14 cellular contexts compared by ENCODE assay signal in the genomic region with DNA sequence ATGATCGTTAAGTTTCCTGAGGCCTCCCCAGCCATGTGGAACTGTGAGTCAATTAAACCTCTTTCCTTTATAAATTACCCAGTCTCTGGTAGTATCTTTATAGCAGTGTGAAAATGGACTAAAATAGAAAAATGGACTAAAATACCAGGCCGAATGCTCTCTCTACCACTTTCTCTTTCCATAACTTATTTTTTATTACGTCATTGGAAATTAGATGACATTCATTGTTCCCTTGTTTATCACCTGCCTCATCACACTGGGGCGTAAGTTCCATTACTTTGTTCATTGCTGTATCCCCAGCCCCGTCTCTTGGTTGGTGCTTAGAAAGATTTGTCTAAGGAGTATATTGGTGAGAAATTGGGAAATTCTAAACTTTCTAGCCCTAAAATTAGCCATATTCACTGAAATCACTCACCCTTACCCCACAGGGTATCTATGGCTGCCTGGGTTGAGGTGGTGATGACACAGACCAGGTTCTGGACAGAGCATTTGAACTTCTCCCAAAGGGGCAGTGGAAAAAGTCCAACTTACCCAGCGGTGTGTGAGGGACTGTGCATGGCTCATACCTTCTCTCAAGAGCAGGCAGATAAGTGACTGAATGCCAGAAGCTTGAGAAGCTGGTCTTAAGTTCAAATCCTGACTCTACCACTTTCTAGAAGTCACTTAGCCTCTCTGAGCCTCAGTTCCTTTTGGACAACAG. TPM values are rescaled to one million over a fixed set of nuclear protein-coding genes. Genes with fewer than 3 reads are reported as not detected.
DNase-seq lines count a peak whose midpoint lies in the region; ATAC-seq, FAIRE-seq and TF ChIP-seq lines count a peak whose summit lies in the region.
"Had no signal": no experiment of that assay in that cellular context is flagged by ENCODE, and none has a peak within 500 bp of the region (broad histone marks: within the 10 kb centered on the region; RNA-seq: fewer than 3 reads in every experiment).

No MANE protein-coding gene starts in this region.

- H3K9me3 ChIP-seq in right cardiac atrium (ENCODE audit: control insufficient read depth, low read length) (no peaks in the 10 kb centered on the region), K562 (replicated peaks; ENCODE audit: control insufficient read depth, insufficient read depth, low read depth, low read length) (no peaks in the 10 kb centered on the region), pancreas (no peaks in the 10 kb centered on the region)

- ATAC-seq in Right ventricle myocardium superior (ENCODE audit: poor library complexity), result peak; percentile 63
- no peak for ATAC-seq in right cardiac atrium
- no peak for ATAC-seq in K562
- peak; percentile 74 to 79 for ATAC-seq in left cardiac atrium
- no peak for ATAC-seq in pancreas

- H3K27ac ChIP-seq in right cardiac atrium (ENCODE audit: low read length), result no peak overlapping the region
- H3K27ac ChIP-seq in K562 (ENCODE audit: extremely low read depth, low read depth, low read length), result no peak overlapping the region
- no peak overlapping the region for H3K27ac ChIP-seq in pancreas
- H3K27ac ChIP-seq: GM23248, HL-60 had no signal

- intact Hi-C loops in Right ventricle myocardium superior (cut with DNase I) (no loop called here), right cardiac atrium (cut with DNase I) (no loop called here), K562 (cut with micrococcal nuclease) (no loop called here), left cardiac atrium (cut with DNase I) (no loop called here), pancreas (cut with DNase I) (no loop called here)

- no peak overlapping the region for H3K9ac ChIP-seq in K562 (ENCODE audit: insufficient read depth in 1 of 2, low read depth in 2 of 2, low read length in 2 of 2)
- H3K9ac ChIP-seq: GM23248 had no signal

- no TSS peak for BruUV-seq in K562 (replicated peaks; lab: Mats Ljungman, UMichigan)

- POLR2A ChIA-PET in K562 (lab: Yijun Ruan, JAX), result no interaction called here

- H3K4me1 ChIP-seq in right cardiac atrium (ENCODE audit: control insufficient read depth, insufficient read depth, low read length) (peaks cover 2% of the 10 kb centered on the region), K562 (replicated peaks in 1 of 2; ENCODE audit: control insufficient read depth in 2 of 2, insufficient read depth in 2 of 2, low read length in 2 of 2) (no peaks in the 10 kb centered on the region), pancreas (peaks cover 0 to 6% (median 4%) of the 10 kb centered on the region in 3 donors)

- no peak overlapping the region for H2AFZ ChIP-seq in K562 (ENCODE audit: low read depth, low read length)
- H2AFZ ChIP-seq: GM23248 had no signal

- no peaks in the 10 kb centered on the region for H3K27me3 ChIP-seq in right cardiac atrium (ENCODE audit: control insufficient read depth, insufficient read depth)
- H3K27me3 ChIP-seq in K562 (ENCODE audit: control insufficient read depth in 2 of 2, insufficient read depth in 2 of 2, low read length in 2 of 2), result 0 out of 5 replicates have a peak, but pooled peaks cover 0 to 2% of the 10 kb centered on the region in 2 experiments
- H3K27me3 ChIP-seq in pancreas, result no peaks in the 10 kb centered on the region

- no peaks in the 10 kb centered on the region for H4K20me1 ChIP-seq in K562 (replicated peaks; ENCODE audit: control insufficient read depth, insufficient read depth, low read length)

- H3K4me2 ChIP-seq in K562 (ENCODE audit: insufficient read depth, low read length), result no peak overlapping the region

- DNase-seq in Right ventricle myocardium superior (no peak), right cardiac atrium (no peak), K562 (ENCODE audit: extremely low read depth in 1 of 4, low spot score in 3 of 4) (no peak), left cardiac atrium (no peak), dedifferentiated amniotic fluid mesenchymal stem cell (ENCODE audit: extremely low spot score) (no peak), activated T-cell treated with anti-CD3 and anti-CD28 coated beads for 4 hours (no peak), pancreas (no peak)
- DNase-seq: C1 segment of cervical spinal cord; Calu3; CD4-positive, alpha-beta T cell; DMS 273 treated with DMSO at 0.1 percent for 48 hours; GM23248; H7 had no signal

- H3K36me3 ChIP-seq in K562 (ENCODE audit: control insufficient read depth, insufficient read depth, low read length) (no peaks in the 10 kb centered on the region), pancreas (no peaks in the 10 kb centered on the region)

- CTCF ChIA-PET in K562 (lab: Yijun Ruan, JAX; ENCODE audit: low intra/inter-chr PET ratio), result no interaction called here

- H3K4me3 ChIP-seq in right cardiac atrium (ENCODE audit: low read length) (no peak overlapping the region), K562 (no peak overlapping the region), pancreas (no peak overlapping the region)
- H3K4me3 ChIP-seq: GM23248 had no signal

- TF ChIP-seq RAD21 in K562 (CRISPR knock-in tag; conservative IDR thresholded peaks at IDR 0.05 in 1 of 2, IDR thresholded peaks at IDR 0.05 in 1 of 2), result no peak

- no peaks in the 10 kb centered on the region for H3K79me2 ChIP-seq in K562 (ENCODE audit: control insufficient read depth, insufficient read depth, low read length)

- TF ChIP-seq EP300 in K562 (IDR thresholded peaks at IDR 0.05; ENCODE audit: low read length), result no peak

- 85% methylated on average over 6 of the region's 6 CpGs for WGBS in right cardiac atrium
- WGBS in K562 (ENCODE audit: insufficient coverage, low coverage, missing lambda C conversion rate), result 1% methylated on average over 6 of the region's 6 CpGs
- WGBS in pancreas, 2 donors, result 89 to 93% methylated on average over 6 of the region's 6 CpGs

- TF ChIP-seq CTCF in K562 (IDR thresholded peaks at IDR 0.05 in 2 of 3, conservative IDR thresholded peaks at IDR 0.05 in 1 of 3; ENCODE audit: insufficient read depth in 2 of 3, low read depth in 1 of 3, low read length in 3 of 3), result no peak
- TF ChIP-seq CTCF in pancreas (IDR thresholded peaks at IDR 0.05), result no peak

- in situ Hi-C loops in K562 (cut with MboI), result no loop called here

- TF ChIP-seq POLR2A in K562 (conservative IDR thresholded peaks at IDR 0.05), result no peak

- H3K9me1 ChIP-seq in K562 (ENCODE audit: control insufficient read depth, insufficient read depth, low read length), result peaks cover 3% of the 10 kb centered on the region

- no peak for FAIRE-seq in K562 (lab: Jason Lieb, UNC)
- FAIRE-seq in pancreas (lab: Jason Lieb, UNC), result no peak

TF ChIP-seq in K562, 482 proteins besides CTCF, POLR2A, EP300 and RAD21:
- TF ChIP-seq, protein P1, sequence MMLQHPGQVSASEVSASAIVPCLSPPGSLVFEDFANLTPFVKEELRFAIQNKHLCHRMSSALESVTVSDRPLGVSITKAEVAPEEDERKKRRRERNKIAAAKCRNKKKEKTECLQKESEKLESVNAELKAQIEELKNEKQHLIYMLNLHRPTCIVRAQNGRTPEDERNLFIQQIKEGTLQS (IDR thresholded peaks at IDR 0.05), result 0 out of 2 replicates have a peak, but pooled peaks have one; percentile 9
- TF ChIP-seq, protein P1 (CRISPR knock-in tag; conservative IDR thresholded peaks at IDR 0.05), result no peak
- TF ChIP-seq ZKSCAN8 (CRISPR knock-in tag; IDR thresholded peaks at IDR 0.05) (no peak), ZNF586 (CRISPR knock-in tag; conservative IDR thresholded peaks at IDR 0.05) (no peak)
TF ChIP-seq in K562: peak in this region for 1.

RNA-seq across cellular contexts. Expression of gene TP53I11, which starts 50.9 kb away (rescaled TPM):
- total RNA-seq in Right ventricle myocardium superior (47.4 TPM), right cardiac atrium (100 to 1,000 TPM in 1 of 4 donors, 10 to 100 TPM in 3; 50.9 to 105 (median 83.1) TPM), K562 (2014; rRNA removed) (0.82 and 1.2 TPM in 2 replicates), K562 (2014; rRNA removed; fragmentation: Illumina TruSeq; extraction: Trizol) (0.25 and 0.32 TPM in 2 replicates), K562 (2015; rRNA removed; fragmentation: Illumina TruSeq; extraction: Trizol) (0.14 and 0.45 TPM in 2 replicates), K562 (2021) (1.4 TPM in 2 replicates), left cardiac atrium (100 to 1,000 TPM in 1 of 2 donors, 10 to 100 TPM in 1; 96.4 to 115 TPM), pancreas (10 to 100 TPM; 22.3 to 40.2 (median 30.5) TPM)
- polyA plus RNA-seq in right cardiac atrium (81.2 TPM), K562 (2011; rRNA removed) (2.5 and 3.0 TPM in 2 replicates), K562 (2014; fragmentation: Illumina TruSeq; extraction: Trizol) (0.70 and 1.3 TPM in 2 replicates), K562 (2014; fragmentation: Nextera tagmentation; extraction: Ambion mirVana) (not detected), K562 (2014; rRNA removed) (0.70 and 2.5 TPM in 2 replicates), pancreas (10 to 100 TPM; 18.8 to 29.2 TPM)
- total RNA-seq in K562 (2011; cell fraction: chromatin; rRNA removed; ENCODE audit: low replicate concordance), result 2.5 and 10.1 TPM in 2 replicates
- total RNA-seq in K562 (2011; cell fraction: nucleolus; rRNA removed), result 2.9 and 5.0 TPM in 2 replicates
- total RNA-seq in K562 (2011; cell fraction: nucleoplasm; rRNA removed), result 4.4 and 8.5 TPM in 2 replicates
- 4.0 and 5.6 TPM in 2 replicates for polyA plus RNA-seq in K562 (2011; cell fraction: cytosol; rRNA removed)
- polyA plus RNA-seq in K562 (2011; cell fraction: nucleus; rRNA removed), result 7.9 and 11.7 TPM in 2 replicates
- polyA plus RNA-seq in K562 (2012), result 1.1 and 1.4 TPM in 2 replicates
- 2.3 and 3.0 TPM in 2 replicates for polyA minus RNA-seq in K562 (2011; rRNA and poly(A)+ RNA removed)
- 3.3 and 5.7 TPM in 2 replicates for polyA minus RNA-seq in K562 (2011; cell fraction: cytosol; rRNA and poly(A)+ RNA removed)
- polyA minus RNA-seq in K562 (2011; cell fraction: nucleus; rRNA and poly(A)+ RNA removed), result 9.4 and 11.0 TPM in 2 replicates

Comparison
In these comparisons a context has a peak if more than half of its experiments do, and no peak if none do; other contexts are left out.
1. ATAC-seq: peak in Right ventricle myocardium superior (single experiment) and left cardiac atrium (2 of 2); none in right cardiac atrium (0 of 2), K562 (single experiment) and pancreas (0 of 4).